In genomic region chr22:30732426-30732825, GRCh38 we compare ENCODE assay signal across 23 cellular contexts.
"Had no signal": no experiment of that assay in that cellular context is flagged by ENCODE, and none has a peak within 500 bp of the region (broad histone marks: within the 10 kb centered on the region; RNA-seq: fewer than 3 reads in every experiment).

No MANE protein-coding gene starts in this region.

- H3K36me3 Mint-ChIP-seq: naive B cell; stimulated activated memory B cell treated with anti-CD40 and anti-IgM and Interleukin-4, amounts not matched to agents 10 μg/mL and 1 μg/mL and 100 μg/mL, for 72 hours had no signal

- H3K9me3 ChIP-seq: esophagus squamous epithelium, left ventricle myocardium inferior, lower lobe of right lung, neutrophil, tibial artery had no signal

- H3K27ac Mint-ChIP-seq: memory B cell; naive B cell; nephron progenitor cell; stimulated activated memory B cell treated with anti-CD40 and anti-IgM and Interleukin-4, amounts not matched to agents 10 μg/mL and 1 μg/mL and 100 μg/mL, for 72 hours; stimulated activated naive CD8-positive, alpha-beta T cell treated with anti-CD3 and anti-CD28 coated beads, Interleukin-15, Interleukin-2, amounts not matched to agents 100 ng/mL and 50 ng/mL, for 24 hours had no signal

- H3K4me3 Mint-ChIP-seq: memory B cell; naive B cell; nephron progenitor cell; stimulated activated memory B cell treated with anti-CD40 and anti-IgM and Interleukin-4, amounts not matched to agents 10 μg/mL and 1 μg/mL and 100 μg/mL, for 72 hours; stimulated activated naive CD8-positive, alpha-beta T cell treated with anti-CD3 and anti-CD28 coated beads, Interleukin-15, Interleukin-2, amounts not matched to agents 100 ng/mL and 50 ng/mL, for 24 hours had no signal

- H3K27ac ChIP-seq: esophagus squamous epithelium, gastroesophageal sphincter, left ventricle myocardium inferior, lower lobe of right lung, neutrophil, tibial artery had no signal

- H3K4me1 Mint-ChIP-seq: naive B cell; nephron progenitor cell; stimulated activated memory B cell treated with anti-CD40 and anti-IgM and Interleukin-4, amounts not matched to agents 10 μg/mL and 1 μg/mL and 100 μg/mL, for 72 hours had no signal

- H3K4me3 ChIP-seq: dorsolateral prefrontal cortex, esophagus squamous epithelium, gastroesophageal sphincter, left ventricle myocardium inferior, lower lobe of right lung, spleen, tibial artery had no signal

- H3K27me3 ChIP-seq: dorsolateral prefrontal cortex, esophagus squamous epithelium, gastroesophageal sphincter, spleen, tibial artery had no signal

- H3K36me3 ChIP-seq: esophagus squamous epithelium, gastroesophageal sphincter, left ventricle myocardium inferior, lower lobe of right lung, neutrophil, spleen, tibial artery had no signal

- ATAC-seq: gastroesophageal sphincter; left cardiac atrium; lower lobe of right lung; sciatic nerve; stimulated activated memory B cell treated with anti-CD40 and anti-IgM and Interleukin-4, amounts not matched to agents 10 μg/mL and 1 μg/mL and 100 μg/mL, for 72 hours had no signal

- DNase-seq: cortex of kidney; dorsolateral prefrontal cortex; effector memory CD4-positive, alpha-beta T cell; esophagus squamous epithelium; foreskin fibroblast; glutamatergic neuron; left cardiac atrium; left ventricle myocardium inferior; lower lobe of right lung; naive B cell; nephron progenitor cell; posterior cingulate gyrus; spleen; stimulated activated CD4-positive, alpha-beta T cell treated with anti-CD3 and anti-CD28 coated beads, Interleukin-15, amount 100 ng/mL, for 24 hours; stimulated activated CD4-positive, alpha-beta T cell treated with anti-CD3 and anti-CD28 coated beads, Interleukin-1b, Interleukin-23, amount 100 ng/mL, for 48 hours; stimulated activated CD4-positive, alpha-beta T cell treated with anti-CD3 and anti-CD28 coated beads, Interleukin-4, amount 100 ng/mL, for 24 hours; tibial artery had no signal

- H3K9me3 Mint-ChIP-seq: stimulated activated memory B cell treated with anti-CD40 and anti-IgM and Interleukin-4, amounts not matched to agents 10 μg/mL and 1 μg/mL and 100 μg/mL, for 72 hours; stimulated activated naive CD8-positive, alpha-beta T cell treated with anti-CD3 and anti-CD28 coated beads, Interleukin-15, Interleukin-2, amounts not matched to agents 100 ng/mL and 50 ng/mL, for 24 hours had no signal

- H3K4me1 ChIP-seq: esophagus squamous epithelium, gastroesophageal sphincter, left ventricle myocardium inferior, lower lobe of right lung, spleen, tibial artery had no signal

- H3K27me3 Mint-ChIP-seq: memory B cell; stimulated activated memory B cell treated with anti-CD40 and anti-IgM and Interleukin-4, amounts not matched to agents 10 μg/mL and 1 μg/mL and 100 μg/mL, for 72 hours; stimulated activated naive CD8-positive, alpha-beta T cell treated with anti-CD3 and anti-CD28 coated beads, Interleukin-15, Interleukin-2, amounts not matched to agents 100 ng/mL and 50 ng/mL, for 24 hours had no signal
